12 cellular contexts compared by ENCODE assay signal in genomic region chr3:39125837-39126500, GRCh38. TPM values are rescaled to one million over a fixed set of nuclear protein-coding genes. Genes with fewer than 3 reads are reported as not detected.
DNase-seq lines count a peak whose midpoint lies in the region; ATAC-seq and TF ChIP-seq lines count a peak whose summit lies in the region.
"Had no signal": no experiment of that assay in that cellular context is flagged by ENCODE, and none has a peak within 500 bp of the region (broad histone marks: within the 10 kb centered on the region; RNA-seq: fewer than 3 reads in every experiment).

No MANE protein-coding gene starts in this region.

- H3K4me3 Mint-ChIP-seq in chondrocyte (ENCODE audit: unreplicated experiment) (no peak overlapping the region), T-helper 17 cell (no peak overlapping the region), endodermal cell (no peak overlapping the region)
- H3K4me3 Mint-ChIP-seq: activated T-cell treated with anti-CD3 and anti-CD28 coated beads, Interleukin-2, amount 50 U/mL, for 72 hours; CD14-positive monocyte had no signal

- H3K27ac Mint-ChIP-seq in chondrocyte (ENCODE audit: unreplicated experiment) (no peak overlapping the region), T-helper 17 cell (no peak overlapping the region), endodermal cell (no peak overlapping the region)
- H3K27ac Mint-ChIP-seq: activated T-cell treated with anti-CD3 and anti-CD28 coated beads, Interleukin-2, amount 50 U/mL, for 72 hours had no signal

- DNase-seq in ACHN (peak; percentile 44), HT-29 (ENCODE audit: low spot score) (peak; percentile 57), chondrocyte (ENCODE audit: low spot score) (peak; percentile 35), globus pallidus (ENCODE audit: low spot score) (no peak), T-helper 17 cell (no peak), DMS114 treated with DMSO at 0.1 percent for 48 hours (lab: John Stamatoyannopoulos, UW; ENCODE audit: unreplicated experiment) (no peak), endodermal cell (no peak)
- DNase-seq: gastrocnemius medialis, NCI-H187 had no signal

- H3K36me3 ChIP-seq in mesodermal cell (ENCODE audit: control insufficient read depth, insufficient read depth, low read length) (no peaks in the 10 kb centered on the region), endodermal cell (ENCODE audit: control insufficient read depth, insufficient read depth, low read length) (no peaks in the 10 kb centered on the region)
- H3K36me3 ChIP-seq: gastrocnemius medialis had no signal

- H3K27me3 Mint-ChIP-seq in chondrocyte (ENCODE audit: low read depth) (no peaks in the 10 kb centered on the region), T-helper 17 cell (no peaks in the 10 kb centered on the region), endodermal cell (ENCODE audit: insufficient read depth) (no peaks in the 10 kb centered on the region)

- H3K4me1 Mint-ChIP-seq in chondrocyte (ENCODE audit: low read depth) (peaks cover 19% of the 10 kb centered on the region), T-helper 17 cell (peaks cover 25% of the 10 kb centered on the region), endodermal cell (peaks cover 4% of the 10 kb centered on the region)

- no peak overlapping the region for H3K4me3 ChIP-seq in mesodermal cell (ENCODE audit: extremely low read depth, insufficient read depth, low read length, poor library complexity, severe bottlenecking)
- H3K4me3 ChIP-seq in endodermal cell (ENCODE audit: low read length) = no peak overlapping the region
- H3K4me3 ChIP-seq: gastrocnemius medialis had no signal

- no peak for TF ChIP-seq CTCF in chondrocyte (IDR thresholded peaks at IDR 0.05)
- no peak for TF ChIP-seq CTCF in endodermal cell (conservative IDR thresholded peaks at IDR 0.05)

- no peak overlapping the region for H3K9ac ChIP-seq in endodermal cell (ENCODE audit: extremely low read depth, low read length, poor library complexity, severe bottlenecking)

- in situ Hi-C loops in ACHN (cut with HindIII; ENCODE audit: low pct_ligation_motif_present, low pct_unique_long_range_greater_than_20kb, low sequenced_read_pairs) = no loop called here

- H3K27ac ChIP-seq in mesodermal cell (ENCODE audit: low read depth, low read length, severe bottlenecking) (peak overlapping the region; percentile 49), endodermal cell (ENCODE audit: low read depth, low read length) (no peak overlapping the region)
- H3K27ac ChIP-seq: gastrocnemius medialis had no signal

- H3K36me3 Mint-ChIP-seq in chondrocyte (ENCODE audit: low read depth) (peaks cover 2% of the 10 kb centered on the region), T-helper 17 cell (ENCODE audit: low read depth) (no peaks in the 10 kb centered on the region), endodermal cell (ENCODE audit: low read depth) (no peaks in the 10 kb centered on the region)

- H3K9me3 Mint-ChIP-seq in chondrocyte (ENCODE audit: low read depth) = no peaks in the 10 kb centered on the region
- H3K9me3 Mint-ChIP-seq in endodermal cell = no peaks in the 10 kb centered on the region
- H3K9me3 Mint-ChIP-seq: activated T-cell treated with anti-CD3 and anti-CD28 coated beads, Interleukin-2, amount 50 U/mL, for 72 hours; CD14-positive monocyte had no signal

- no peak for ATAC-seq in T-helper 17 cell

- no peaks in the 10 kb centered on the region for H3K9me3 ChIP-seq in mesodermal cell (ENCODE audit: control insufficient read depth, low read length)
- no peaks in the 10 kb centered on the region for H3K9me3 ChIP-seq in T-helper 17 cell (ENCODE audit: control insufficient read depth, low read length, poor library complexity, severe bottlenecking)
- no peaks in the 10 kb centered on the region for H3K9me3 ChIP-seq in endodermal cell (ENCODE audit: control insufficient read depth, low read length)
- H3K9me3 ChIP-seq: gastrocnemius medialis had no signal

- H3K27me3 ChIP-seq in endodermal cell (ENCODE audit: control insufficient read depth, insufficient read depth, low read length, poor library complexity, severe bottlenecking) = no peaks in the 10 kb centered on the region
- H3K27me3 ChIP-seq: gastrocnemius medialis had no signal

- 82 to 83% methylated on average over 10 to 12 of the region's 12 CpGs for WGBS in mesodermal cell (ENCODE audit: insufficient coverage in 2 of 2), 2 experiments
- 83 to 94% methylated on average over 9 to 12 of the region's 12 CpGs for WGBS in endodermal cell (ENCODE audit: insufficient coverage in 1 of 2, insufficient read length in 1 of 2), 2 experiments

- peaks cover 20% of the 10 kb centered on the region for H3K4me1 ChIP-seq in mesodermal cell (ENCODE audit: control insufficient read depth, insufficient read depth, low read length, poor library complexity, severe bottlenecking)
- no peaks in the 10 kb centered on the region for H3K4me1 ChIP-seq in endodermal cell (ENCODE audit: control insufficient read depth, insufficient read depth, low read length)
- H3K4me1 ChIP-seq: gastrocnemius medialis had no signal

RNA-seq across cellular contexts. Expression of gene TTC21A, which starts 18.5 kb away (rescaled TPM):
- 1.6 and 2.1 TPM in 2 replicates for total RNA-seq in HT-29 (2014; rRNA removed; shearing (Covaris generic))
- total RNA-seq in chondrocyte (4.5 to 8.1 TPM (median 6.2 TPM) in 3 replicates), T-helper 17 cell (10 to 100 TPM in 1 of 2 donors, 1 to 10 TPM in 1; 3.5 to 12.3 TPM), endodermal cell (1 to 10 TPM; 5.7 to 5.8 TPM)
- polyA plus RNA-seq in mesodermal cell (2013, experiment 1 of 2) = 4.5 TPM
- polyA plus RNA-seq in mesodermal cell (2013, experiment 2 of 2) = 3.6 TPM
- 8.1 TPM for polyA plus RNA-seq in endodermal cell (2013, experiment 1 of 2)
- polyA plus RNA-seq in endodermal cell (2013, experiment 2 of 2) = 7.0 TPM

RNA-seq across cellular contexts. Expression of gene GORASP1, which starts 18.5 kb away (rescaled TPM):
- 66.5 and 67.1 TPM in 2 replicates for total RNA-seq in HT-29 (2014; rRNA removed; shearing (Covaris generic))
- total RNA-seq in chondrocyte (52.8 to 60.9 TPM (median 54.2 TPM) in 3 replicates), T-helper 17 cell (10 to 100 TPM; 29.2 to 40.1 TPM), endodermal cell (10 to 100 TPM; 47.4 to 48.9 TPM)
- polyA plus RNA-seq in mesodermal cell (2013, experiment 1 of 2) = 45.0 TPM
- polyA plus RNA-seq in mesodermal cell (2013, experiment 2 of 2) = 38.8 TPM
- 34.8 TPM for polyA plus RNA-seq in endodermal cell (2013, experiment 1 of 2)
- 28.4 TPM for polyA plus RNA-seq in endodermal cell (2013, experiment 2 of 2)

RNA-seq across cellular contexts. Expression of gene CSRNP1, which starts 27.4 kb away (rescaled TPM):
- total RNA-seq in HT-29 (2014; rRNA removed; shearing (Covaris generic)) = 53.6 and 55.3 TPM in 2 replicates
- total RNA-seq in chondrocyte (15.2 to 22.3 TPM (median 21.2 TPM) in 3 replicates), T-helper 17 cell (100 to 1,000 TPM; 356 to 408 TPM), endodermal cell (10 to 100 TPM in 1 of 2 donors, 1 to 10 TPM in 1; 9.2 to 11.1 TPM)
- polyA plus RNA-seq in mesodermal cell (2013, experiment 1 of 2) = 43.3 TPM
- 34.8 TPM for polyA plus RNA-seq in mesodermal cell (2013, experiment 2 of 2)
- 7.5 TPM for polyA plus RNA-seq in endodermal cell (2013, experiment 1 of 2)
- polyA plus RNA-seq in endodermal cell (2013, experiment 2 of 2) = 8.0 TPM

Comparison
In these comparisons a context has a peak if more than half of its experiments do, and no peak if none do; other contexts are left out.
1. DNase-seq: peak in ACHN (single experiment), HT-29 (single experiment) and chondrocyte (single experiment); none in globus pallidus (single experiment), T-helper 17 cell (0 of 3), DMS114 treated with DMSO at 0.1 percent for 48 hours (single experiment) and endodermal cell (single experiment).